In genomic region chr4:79856196-79856595, GRCh38 we compare ENCODE assay signal across 26 cellular contexts.
"Had no signal": no experiment of that assay in that cellular context is flagged by ENCODE, and none has a peak within 500 bp of the region (broad histone marks: within the 10 kb centered on the region; RNA-seq: fewer than 3 reads in every experiment).

No MANE protein-coding gene starts in this region.

- H3K36me3 ChIP-seq: neutrophil, pancreas, right lobe of liver, sigmoid colon, stomach, thoracic aorta, tibial artery, transverse colon, upper lobe of left lung, vagina had no signal

- H3K27ac ChIP-seq: neutrophil, pancreas, psoas muscle, right lobe of liver, sigmoid colon, stomach, thoracic aorta, tibial artery, transverse colon, upper lobe of left lung, vagina had no signal

- ATAC-seq: naive thymus-derived CD8-positive, alpha-beta T cell; natural killer cell treated with Interleukin-12 subunit alpha and Interleukin-12 subunit beta and Interleukin-15 and Interleukin-18, amount 100 ng/mL, for 72 hours; pancreas; psoas muscle; right cardiac atrium; right lobe of liver; stimulated activated effector memory CD8-positive, alpha-beta T cell treated with anti-CD3 and anti-CD28 coated beads, Interleukin-12 subunit alpha, Interleukin-12 subunit beta, amount 100 ng/mL, for 72 hours; stimulated activated naive B cell treated with anti-CD40 and anti-IgM and Interleukin-4, amounts not matched to agents 10 μg/mL and 1 μg/mL and 100 μg/mL, for 72 hours had no signal

- DNase-seq: naive B cell; naive thymus-derived CD8-positive, alpha-beta T cell; nephron progenitor cell; nucleus accumbens; pancreas; posterior cingulate gyrus; psoas muscle; right cardiac atrium; right lobe of liver; sigmoid colon; small intestine; stimulated activated CD4-positive, alpha-beta T cell treated with anti-CD3 and anti-CD28 coated beads, Interleukin-15, amount 100 ng/mL, for 24 hours; stimulated activated CD4-positive, alpha-beta T cell treated with anti-CD3 and anti-CD28 coated beads, Interleukin-2, amount 100 ng/mL, for 24 hours; stimulated activated CD4-positive, alpha-beta T cell treated with anti-CD3 and anti-CD28 coated beads, Interleukin-2, amount 100 ng/mL, for 48 hours; stimulated activated CD4-positive, alpha-beta T cell treated with anti-CD3 and anti-CD28 coated beads, Interleukin-4, amount 100 ng/mL, for 24 hours; stimulated activated naive B cell treated with anti-CD40 and anti-IgM and Interleukin-4, amounts not matched to agents 10 μg/mL and 1 μg/mL and 100 μg/mL, for 72 hours; stimulated activated naive CD4-positive, alpha-beta T cell treated with Interleukin-2 at 50 U/mL for 16 hours; stomach; tibial artery; transverse colon; upper lobe of left lung had no signal

- H3K9me3 ChIP-seq: neutrophil, pancreas, psoas muscle, right lobe of liver, sigmoid colon, stomach, thoracic aorta, tibial artery, transverse colon, upper lobe of left lung, vagina had no signal

- H3K4me1 ChIP-seq: psoas muscle, right lobe of liver, tibial artery had no signal

- H3K4me3 ChIP-seq: pancreas, psoas muscle, right lobe of liver, sigmoid colon, stomach, thoracic aorta, tibial artery, transverse colon, upper lobe of left lung, vagina had no signal

- H3K27me3 ChIP-seq: neutrophil, pancreas, right lobe of liver, sigmoid colon, stomach, tibial artery, transverse colon, upper lobe of left lung, vagina had no signal
